Comparison of ENCODE assay signal across 8 cellular contexts in the genomic region with DNA sequence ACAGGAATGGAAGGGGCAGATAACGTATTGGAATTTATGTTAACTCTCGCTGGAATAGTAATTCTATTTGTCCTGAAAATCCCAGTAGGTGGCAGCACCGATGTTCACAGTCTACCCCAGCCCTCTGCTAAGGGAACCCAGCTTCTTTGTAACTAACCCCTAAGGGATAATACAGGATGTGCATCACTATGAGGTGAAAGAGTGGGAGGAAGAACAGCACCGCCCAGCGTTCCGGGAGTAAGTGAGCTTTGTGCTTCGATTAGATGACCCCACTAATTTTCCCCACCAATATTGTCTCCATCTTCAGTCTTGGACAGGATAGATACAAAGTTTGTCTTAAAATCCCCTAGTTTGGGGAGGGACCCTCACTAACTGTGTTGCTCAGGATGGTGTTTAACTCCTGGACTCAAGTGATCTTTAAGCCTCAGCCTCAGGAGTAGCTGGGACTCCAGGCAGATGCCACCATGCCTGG. TPM values are rescaled to one million over a fixed set of nuclear protein-coding genes. Genes with fewer than 3 reads are reported as not detected.
DNase-seq lines count a peak whose midpoint lies in the region; ATAC-seq and TF ChIP-seq lines count a peak whose summit lies in the region.

No MANE protein-coding gene starts in this region.

- H3K27ac ChIP-seq in iPS DF 6.9 (ENCODE audit: low read length) (no peak overlapping the region), sigmoid colon (peak overlapping the region; percentile 55 to 84 (median 72))

- peak in 1 of 2 donors; percentile 7 for TF ChIP-seq POLR2A in sigmoid colon (IDR thresholded peaks at IDR 0.05)

- H3K36me3 Mint-ChIP-seq in T-helper 2 cell treated with Interferon-gamma antibody and Interleukin-4, amounts not matched to agents 5 μg/mL and 100 μg/mL, for 36 hours (ENCODE audit: low read depth), result peaks cover 30% of the 10 kb centered on the region

- ATAC-seq in HG02642 (IDR thresholded peaks at IDR 0.05; ENCODE audit: poor library complexity, unreplicated experiment), result peak; percentile 78

- H3K9me3 ChIP-seq in iPS DF 6.9 (ENCODE audit: control insufficient read depth, insufficient read depth, low read length) (no peaks in the 10 kb centered on the region), sigmoid colon (no peaks in the 10 kb centered on the region)

- H3K27me3 ChIP-seq in iPS DF 6.9 (ENCODE audit: control insufficient read depth, insufficient read depth, low read length) (no peaks in the 10 kb centered on the region), sigmoid colon (no peaks in the 10 kb centered on the region)

- TF ChIP-seq EP300 in sigmoid colon (IDR thresholded peaks at IDR 0.05), result no peak

- no peak overlapping the region for H3K27ac Mint-ChIP-seq in T-helper 2 cell treated with Interferon-gamma antibody and Interleukin-4, amounts not matched to agents 5 μg/mL and 100 μg/mL, for 36 hours

- H3K4me1 ChIP-seq in iPS DF 6.9 (ENCODE audit: control insufficient read depth, insufficient read depth, low read length), result no peaks in the 10 kb centered on the region; the same call in 1 of the 2 replicates
- peaks cover 0 to 17% (median 11%) of the 10 kb centered on the region in 4 donors for H3K4me1 ChIP-seq in sigmoid colon

- H3K4me3 Mint-ChIP-seq in T-helper 2 cell treated with Interferon-gamma antibody and Interleukin-4, amounts not matched to agents 5 μg/mL and 100 μg/mL, for 36 hours, result no peak overlapping the region

- H3K4me1 Mint-ChIP-seq in T-helper 2 cell treated with Interferon-gamma antibody and Interleukin-4, amounts not matched to agents 5 μg/mL and 100 μg/mL, for 36 hours (ENCODE audit: low read depth), result peaks cover 31% of the 10 kb centered on the region

- WGBS in iPS DF 6.9 (ENCODE audit: insufficient coverage, insufficient read length), result no CpG with 5 or more reads among the region's 7 CpGs
- WGBS in sigmoid colon, 2 donors, result 0 to 5% methylated on average over 7 of the region's 7 CpGs

- peak; percentile 41 for TF ChIP-seq CTCF in GM12874 (IDR thresholded peaks at IDR 0.05; ENCODE audit: insufficient read depth, low read depth, low read length)
- peak; percentile 66 for TF ChIP-seq CTCF in astrocyte of the spinal cord (IDR thresholded peaks at IDR 0.05; ENCODE audit: low read depth, low read length)
- peak; percentile 40 to 59 (median 53) for TF ChIP-seq CTCF in sigmoid colon (IDR thresholded peaks at IDR 0.05)

- in situ Hi-C loops in astrocyte of the spinal cord (cut with HindIII; ENCODE audit: low sequenced_read_pairs), result no loop called here

- no peaks in the 10 kb centered on the region for H3K9me3 Mint-ChIP-seq in T-helper 2 cell treated with Interferon-gamma antibody and Interleukin-4, amounts not matched to agents 5 μg/mL and 100 μg/mL, for 36 hours

- DNase-seq in NCI-H1092 treated with DMSO at 0.1 percent for 48 hours (lab: John Stamatoyannopoulos, UW), result peak; percentile 81
- DNase-seq in T-helper 2 cell treated with Interferon-gamma antibody and Interleukin-4, amounts not matched to agents 5 μg/mL and 100 μg/mL, for 36 hours (ENCODE audit: low spot score), result peak; percentile 72
- DNase-seq in astrocyte of the spinal cord (ENCODE audit: low read depth, low spot score), result peak; percentile 94
- peak; percentile 89 for DNase-seq in iPS DF 6.9 (ENCODE audit: low read depth, low spot score)
- peak; percentile 88 for DNase-seq in sigmoid colon
- DNase-seq in OCI-M2 (lab: John Stamatoyannopoulos, UW; ENCODE audit: unreplicated experiment), result no peak

- H3K36me3 ChIP-seq in iPS DF 6.9 (ENCODE audit: control insufficient read depth, insufficient read depth, low read length) (peaks cover 25% of the 10 kb centered on the region), sigmoid colon (peaks cover 0 to 44% (median 8%) of the 10 kb centered on the region in 4 donors)

- no peaks in the 10 kb centered on the region for H3K27me3 Mint-ChIP-seq in T-helper 2 cell treated with Interferon-gamma antibody and Interleukin-4, amounts not matched to agents 5 μg/mL and 100 μg/mL, for 36 hours (ENCODE audit: low read depth)

- intact Hi-C loops in sigmoid colon (cut with DNase I), result no loop called here

- peak overlapping the region; percentile 96 for H3K4me3 ChIP-seq in astrocyte of the spinal cord (ENCODE audit: low read depth, low read length)
- peak overlapping the region; percentile 22; the same call in 1 of the 2 replicates for H3K4me3 ChIP-seq in iPS DF 6.9 (ENCODE audit: low read length)
- H3K4me3 ChIP-seq in sigmoid colon, result peak overlapping the region in 1 of 4 donors; percentile 54

RNA-seq across cellular contexts. Expression of a gene that starts 2.7 kb away (rescaled TPM):
- total RNA-seq in sigmoid colon, result 100 to 1,000 TPM in 1 of 4 donors, 10 to 100 TPM in 3; 12.8 to 110 (median 30.9) TPM
- polyA plus RNA-seq in sigmoid colon, result 10 to 100 TPM in 1 of 3 donors, 1 to 10 TPM in 2; 3.0 to 12.6 (median 6.0) TPM
